In genomic region chr2:26033769-26034596, GRCh38 we compare ENCODE assay signal across 8 cellular contexts. TPM values are rescaled to one million over a fixed set of nuclear protein-coding genes. Genes with fewer than 3 reads are reported as not detected.
DNase-seq lines count a peak whose midpoint lies in the region; ATAC-seq, FAIRE-seq and TF ChIP-seq lines count a peak whose summit lies in the region.

Gene RAB10, plus strand, starts transcription at chr2:26034084. Its CDS starts 525 bp downstream, at chr2:26034609.

- intact Hi-C loops in kidney (cut with DNase I): no loop called here

- peak; percentile 81 for ATAC-seq in GM19043 (IDR thresholded peaks at IDR 0.05; ENCODE audit: low read depth, unreplicated experiment)
- peak; percentile 80 for ATAC-seq in HG03378 (IDR thresholded peaks at IDR 0.05; ENCODE audit: unreplicated experiment)

- no peaks in the 10 kb centered on the region for H3K36me3 ChIP-seq in kidney (ENCODE audit: control insufficient read depth in 1 of 2, insufficient read depth in 2 of 2, low read length in 2 of 2)

- H3K9me3 ChIP-seq in kidney (ENCODE audit: control insufficient read depth in 1 of 2, low read length in 2 of 2): no peaks in the 10 kb centered on the region

- TF ChIP-seq CTCF in AG10803 (conservative IDR thresholded peaks at IDR 0.05; ENCODE audit: low read length): no peak
- TF ChIP-seq CTCF in kidney (IDR thresholded peaks at IDR 0.05; ENCODE audit: borderline replicate concordance, extremely low read depth, insufficient read depth): no peak

- peak within 1 kb of the TSS; percentile 96 to 97 for H3K9ac ChIP-seq in kidney (ENCODE audit: low read length in 2 of 2)

- FAIRE-seq in kidney (lab: Jason Lieb, UNC): no peak

- H3K4me3 ChIP-seq in AG10803 (ENCODE audit: low read length) (peak within 1 kb of the TSS; percentile 97), kidney (ENCODE audit: low read length in 2 of 2) (peak within 1 kb of the TSS; percentile 96 to 100)

- peaks cover 0 to 7% of the 10 kb centered on the region in 2 donors for H3K4me1 ChIP-seq in kidney (ENCODE audit: control insufficient read depth in 1 of 2, insufficient read depth in 1 of 2, low read depth in 1 of 2, low read length in 2 of 2)

- H3K27ac ChIP-seq in kidney (ENCODE audit: low read depth in 2 of 2, low read length in 2 of 2): peak within 1 kb of the TSS; percentile 89 to 96

- DNase-seq in AG10803 (ENCODE audit: low read depth) (peak; percentile 99), NCI-H460 (ENCODE audit: extremely low read depth, low read depth) (peak; percentile 99), cerebellar nuclear complex (lab: John Stamatoyannopoulos, UW) (peak; percentile 78 to 92), kidney (peak; percentile 100)
- DNase-seq in activated CD4-positive, CD25-positive, alpha-beta regulatory T cell treated with anti-CD3 and anti-CD28 coated beads, Interleukin-2, amount 50 U/mL, for 72 hours: peak; percentile 99
- peak; percentile 99 for DNase-seq in stimulated activated CD4-positive, alpha-beta T cell treated with anti-CD3 and anti-CD28 coated beads, Interleukin-15, amount 100 ng/mL, for 24 hours

RNA-seq across cellular contexts. Expression of gene RAB10, which starts in this region (rescaled TPM):
- 256 and 270 TPM in 2 replicates for total RNA-seq in NCI-H460 (2014; rRNA removed; shearing (Covaris generic))
- polyA plus RNA-seq in NCI-H460 (2014; cell fraction: nucleus; rRNA removed): 78.5 and 122 TPM in 2 replicates
- 122 TPM for total RNA-seq in kidney
- 59.8 TPM for polyA plus RNA-seq in kidney (ENCODE audit: insufficient read depth, low read depth, low replicate concordance)

Comparison
In these comparisons a context has a peak if more than half of its experiments do, and no peak if none do; other contexts are left out.
1. Peak in every context shown above with its lines: DNase-seq, ATAC-seq, H3K4me3 ChIP-seq and H3K27ac ChIP-seq.